In the genomic region with DNA sequence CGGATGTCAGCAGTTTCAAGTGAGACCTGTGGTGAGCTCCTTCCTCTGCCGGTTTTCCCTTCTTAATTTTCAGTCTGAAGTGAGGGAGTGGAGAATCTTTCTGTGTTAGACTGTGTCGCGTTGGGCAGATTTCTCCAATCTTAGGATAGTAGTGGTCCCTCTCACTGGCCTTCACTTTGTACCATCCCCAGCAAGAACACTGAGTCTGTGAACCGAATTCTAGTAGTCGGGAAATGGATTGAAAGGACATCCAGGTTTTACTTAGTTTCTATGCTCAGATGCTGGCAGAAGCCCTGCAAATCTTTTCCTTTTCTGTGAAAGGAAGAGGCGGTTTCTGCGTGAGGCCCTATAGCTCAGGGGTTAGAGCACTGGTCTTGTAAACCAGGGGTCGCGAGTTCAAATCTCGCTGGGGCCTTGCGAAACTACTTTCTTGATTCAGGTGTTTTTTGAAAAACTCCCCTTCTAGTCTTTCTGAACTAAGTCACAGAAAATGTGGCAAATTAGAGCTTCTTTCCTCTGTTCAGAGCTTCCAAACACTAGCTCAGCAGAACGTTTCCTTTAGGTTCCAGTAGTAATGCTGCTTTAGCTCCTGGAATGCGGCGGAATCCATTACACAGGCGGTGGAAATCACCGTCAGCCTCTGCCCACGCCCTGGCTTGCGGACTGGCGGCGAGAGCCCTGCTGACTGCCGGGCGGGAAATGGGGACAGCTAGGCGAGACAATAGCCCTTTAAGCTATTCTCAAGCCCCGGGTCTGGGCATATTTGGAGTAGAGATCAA, we compare ENCODE assay signal across 1 cellular context.
TF ChIP-seq lines count a peak whose summit lies in the region.

No MANE protein-coding gene starts in this region.

TF ChIP-seq in K562, 482 proteins besides CTCF, POLR2A, EP300 and RAD21 (continued from another document and continues in another):
- TF ChIP-seq, protein P1, sequence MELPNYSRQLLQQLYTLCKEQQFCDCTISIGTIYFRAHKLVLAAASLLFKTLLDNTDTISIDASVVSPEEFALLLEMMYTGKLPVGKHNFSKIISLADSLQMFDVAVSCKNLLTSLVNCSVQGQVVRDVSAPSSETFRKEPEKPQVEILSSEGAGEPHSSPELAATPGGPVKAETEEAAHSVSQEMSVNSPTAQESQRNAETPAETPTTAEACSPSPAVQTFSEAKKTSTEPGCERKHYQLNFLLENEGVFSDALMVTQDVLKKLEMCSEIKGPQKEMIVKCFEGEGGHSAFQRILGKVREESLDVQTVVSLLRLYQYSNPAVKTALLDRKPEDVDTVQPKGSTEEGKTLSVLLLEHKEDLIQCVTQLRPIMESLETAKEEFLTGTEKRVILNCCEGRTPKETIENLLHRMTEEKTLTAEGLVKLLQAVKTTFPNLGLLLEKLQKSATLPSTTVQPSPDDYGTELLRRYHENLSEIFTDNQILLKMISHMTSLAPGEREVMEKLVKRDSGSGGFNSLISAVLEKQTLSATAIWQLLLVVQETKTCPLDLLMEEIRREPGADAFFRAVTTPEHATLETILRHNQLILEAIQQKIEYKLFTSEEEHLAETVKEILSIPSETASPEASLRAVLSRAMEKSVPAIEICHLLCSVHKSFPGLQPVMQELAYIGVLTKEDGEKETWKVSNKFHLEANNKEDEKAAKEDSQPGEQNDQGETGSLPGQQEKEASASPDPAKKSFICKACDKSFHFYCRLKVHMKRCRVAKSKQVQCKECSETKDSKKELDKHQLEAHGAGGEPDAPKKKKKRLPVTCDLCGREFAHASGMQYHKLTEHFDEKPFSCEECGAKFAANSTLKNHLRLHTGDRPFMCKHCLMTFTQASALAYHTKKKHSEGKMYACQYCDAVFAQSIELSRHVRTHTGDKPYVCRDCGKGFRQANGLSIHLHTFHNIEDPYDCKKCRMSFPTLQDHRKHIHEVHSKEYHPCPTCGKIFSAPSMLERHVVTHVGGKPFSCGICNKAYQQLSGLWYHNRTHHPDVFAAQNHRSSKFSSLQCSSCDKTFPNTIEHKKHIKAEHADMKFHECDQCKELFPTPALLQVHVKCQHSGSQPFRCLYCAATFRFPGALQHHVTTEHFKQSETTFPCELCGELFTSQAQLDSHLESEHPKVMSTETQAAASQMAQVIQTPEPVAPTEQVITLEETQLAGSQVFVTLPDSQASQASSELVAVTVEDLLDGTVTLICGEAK (IDR thresholded peaks at IDR 0.05): peak; percentile 80
- TF ChIP-seq, protein P1 (CRISPR knock-in tag; IDR thresholded peaks at IDR 0.05): no peak
- TF ChIP-seq SP1 (CRISPR knock-in tag; IDR thresholded peaks at IDR 0.05): no peak
- no peak for TF ChIP-seq ZNF584 (CRISPR knock-in tag; IDR thresholded peaks at IDR 0.05; ENCODE audit: low read depth)
- no peak for TF ChIP-seq ZNF449 (CRISPR knock-in tag; IDR thresholded peaks at IDR 0.05)
- no peak for TF ChIP-seq SIX5 (IDR thresholded peaks at IDR 0.05; ENCODE audit: borderline replicate concordance in 1 of 2, insufficient read depth in 1 of 2, low read depth in 1 of 2, low read length in 2 of 2)
- TF ChIP-seq, protein P2, sequence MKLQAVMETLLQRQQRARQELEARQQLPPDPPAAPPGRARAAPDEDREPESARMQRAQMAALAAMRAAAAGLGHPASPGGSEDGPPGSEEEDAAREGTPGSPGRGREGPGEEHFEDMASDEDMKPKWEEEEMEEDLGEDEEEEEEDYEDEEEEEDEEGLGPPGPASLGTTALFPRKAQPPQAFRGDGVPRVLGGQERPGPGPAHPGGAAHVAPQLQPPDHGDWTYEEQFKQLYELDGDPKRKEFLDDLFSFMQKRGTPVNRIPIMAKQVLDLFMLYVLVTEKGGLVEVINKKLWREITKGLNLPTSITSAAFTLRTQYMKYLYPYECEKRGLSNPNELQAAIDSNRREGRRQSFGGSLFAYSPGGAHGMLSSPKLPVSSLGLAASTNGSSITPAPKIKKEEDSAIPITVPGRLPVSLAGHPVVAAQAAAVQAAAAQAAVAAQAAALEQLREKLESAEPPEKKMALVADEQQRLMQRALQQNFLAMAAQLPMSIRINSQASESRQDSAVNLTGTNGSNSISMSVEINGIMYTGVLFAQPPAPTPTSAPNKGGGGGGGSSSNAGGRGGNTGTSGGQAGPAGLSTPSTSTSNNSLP (IDR thresholded peaks at IDR 0.05; ENCODE audit: borderline replicate concordance, low read depth, low read length): 0 out of 2 replicates have a peak, but pooled peaks have one; percentile 36
- TF ChIP-seq SRSF7 (optimal IDR thresholded peaks at IDR 0.05; ENCODE audit: low read depth, low read length): no peak
- no peak for TF ChIP-seq NFIX (CRISPR knock-in tag; IDR thresholded peaks at IDR 0.05; ENCODE audit: low read depth)
- peak; percentile 84 for TF ChIP-seq CEBPB (tag; IDR thresholded peaks at IDR 0.05)
- TF ChIP-seq SREBF1 (IDR thresholded peaks at IDR 0.05; ENCODE audit: borderline replicate concordance, low read depth, low read length): no peak
- no peak for TF ChIP-seq NEUROD1 (IDR thresholded peaks at IDR 0.05; ENCODE audit: borderline replicate concordance, low read depth, low read length, partially characterized antibody)
- TF ChIP-seq ZNF551 (CRISPR knock-in tag; IDR thresholded peaks at IDR 0.05): no peak
- TF ChIP-seq ZNF12 (CRISPR knock-in tag; IDR thresholded peaks at IDR 0.05): no peak
- peak; percentile 23; the same call in 1 of the 2 replicates for TF ChIP-seq BHLHE40 (IDR thresholded peaks at IDR 0.05; ENCODE audit: low read length)
- TF ChIP-seq NFE2L1 (tag; IDR thresholded peaks at IDR 0.05; ENCODE audit: borderline replicate concordance, low read depth): no peak
- TF ChIP-seq, protein P3, sequence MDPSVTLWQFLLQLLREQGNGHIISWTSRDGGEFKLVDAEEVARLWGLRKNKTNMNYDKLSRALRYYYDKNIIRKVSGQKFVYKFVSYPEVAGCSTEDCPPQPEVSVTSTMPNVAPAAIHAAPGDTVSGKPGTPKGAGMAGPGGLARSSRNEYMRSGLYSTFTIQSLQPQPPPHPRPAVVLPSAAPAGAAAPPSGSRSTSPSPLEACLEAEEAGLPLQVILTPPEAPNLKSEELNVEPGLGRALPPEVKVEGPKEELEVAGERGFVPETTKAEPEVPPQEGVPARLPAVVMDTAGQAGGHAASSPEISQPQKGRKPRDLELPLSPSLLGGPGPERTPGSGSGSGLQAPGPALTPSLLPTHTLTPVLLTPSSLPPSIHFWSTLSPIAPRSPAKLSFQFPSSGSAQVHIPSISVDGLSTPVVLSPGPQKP (CRISPR knock-in tag; IDR thresholded peaks at IDR 0.05): no peak
- TF ChIP-seq CBX2 (IDR thresholded peaks at IDR 0.05; ENCODE audit: insufficient read depth, low read length, poor library complexity, severe bottlenecking): no peak
- TF ChIP-seq PHTF2 (CRISPR knock-in tag; IDR thresholded peaks at IDR 0.05): no peak
- TF ChIP-seq LARP7 (IDR thresholded peaks at IDR 0.05): no peak
- TF ChIP-seq ATF1 (CRISPR knock-in tag; IDR thresholded peaks at IDR 0.05): no peak
- peak; percentile 16; the same call in 1 of the 2 replicates for TF ChIP-seq ATF1 (tag; IDR thresholded peaks at IDR 0.05)
- peak; percentile 69 to 70 for TF ChIP-seq KDM1A (IDR thresholded peaks at IDR 0.05)
- TF ChIP-seq JUN (IDR thresholded peaks at IDR 0.05; ENCODE audit: borderline replicate concordance, low read depth, low read length): no peak
- no peak for TF ChIP-seq JUN (CRISPR knock-in tag; IDR thresholded peaks at IDR 0.05; ENCODE audit: borderline replicate concordance)
- TF ChIP-seq PTTG1 (tag; IDR thresholded peaks at IDR 0.05; ENCODE audit: low read depth): no peak
- TF ChIP-seq ZFP91 (CRISPR knock-in tag; IDR thresholded peaks at IDR 0.05): no peak
- TF ChIP-seq GABPA (tag; conservative IDR thresholded peaks at IDR 0.05; ENCODE audit: low read depth): no peak
- TF ChIP-seq MCM2 (IDR thresholded peaks at IDR 0.05; ENCODE audit: low read depth): no peak
- TF ChIP-seq EZH2 (IDR thresholded peaks at IDR 0.05; ENCODE audit: borderline replicate concordance, low read depth, low read length): no peak
- no peak for TF ChIP-seq CXXC5 (CRISPR knock-in tag; IDR thresholded peaks at IDR 0.05)
- TF ChIP-seq ZKSCAN8 (CRISPR knock-in tag; IDR thresholded peaks at IDR 0.05): no peak
- peak in 1 of 2 experiments; percentile 47; a peak in 1 of 4 replicates for TF ChIP-seq FOXK2 (conservative IDR thresholded peaks at IDR 0.05 in 1 of 2, IDR thresholded peaks at IDR 0.05 in 1 of 2; ENCODE audit: low read depth in 2 of 2)
- TF ChIP-seq ADNP (tag; IDR thresholded peaks at IDR 0.05): peak; percentile 94
- no peak for TF ChIP-seq NR4A1 (CRISPR knock-in tag; IDR thresholded peaks at IDR 0.05)
- TF ChIP-seq NR4A1 (tag; IDR thresholded peaks at IDR 0.05): no peak
- TF ChIP-seq THRAP3 (IDR thresholded peaks at IDR 0.05; ENCODE audit: borderline replicate concordance): no peak
- TF ChIP-seq ZNF589 (CRISPR knock-in tag; IDR thresholded peaks at IDR 0.05; ENCODE audit: low read depth): no peak
- TF ChIP-seq, protein P4, sequence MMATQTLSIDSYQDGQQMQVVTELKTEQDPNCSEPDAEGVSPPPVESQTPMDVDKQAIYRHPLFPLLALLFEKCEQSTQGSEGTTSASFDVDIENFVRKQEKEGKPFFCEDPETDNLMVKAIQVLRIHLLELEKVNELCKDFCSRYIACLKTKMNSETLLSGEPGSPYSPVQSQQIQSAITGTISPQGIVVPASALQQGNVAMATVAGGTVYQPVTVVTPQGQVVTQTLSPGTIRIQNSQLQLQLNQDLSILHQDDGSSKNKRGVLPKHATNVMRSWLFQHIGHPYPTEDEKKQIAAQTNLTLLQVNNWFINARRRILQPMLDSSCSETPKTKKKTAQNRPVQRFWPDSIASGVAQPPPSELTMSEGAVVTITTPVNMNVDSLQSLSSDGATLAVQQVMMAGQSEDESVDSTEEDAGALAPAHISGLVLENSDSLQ (IDR thresholded peaks at IDR 0.05): no peak
- TF ChIP-seq DACH1 (IDR thresholded peaks at IDR 0.05; ENCODE audit: partially characterized antibody): no peak
- no peak for TF ChIP-seq FUS (optimal IDR thresholded peaks at IDR 0.05; ENCODE audit: low read depth, low read length)
- TF ChIP-seq, protein P5, sequence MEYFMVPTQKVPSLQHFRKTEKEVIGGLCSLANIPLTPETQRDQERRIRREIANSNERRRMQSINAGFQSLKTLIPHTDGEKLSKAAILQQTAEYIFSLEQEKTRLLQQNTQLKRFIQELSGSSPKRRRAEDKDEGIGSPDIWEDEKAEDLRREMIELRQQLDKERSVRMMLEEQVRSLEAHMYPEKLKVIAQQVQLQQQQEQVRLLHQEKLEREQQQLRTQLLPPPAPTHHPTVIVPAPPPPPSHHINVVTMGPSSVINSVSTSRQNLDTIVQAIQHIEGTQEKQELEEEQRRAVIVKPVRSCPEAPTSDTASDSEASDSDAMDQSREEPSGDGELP (CRISPR knock-in tag; IDR thresholded peaks at IDR 0.05; ENCODE audit: borderline replicate concordance): no peak
- TF ChIP-seq TSC22D4 (tag; IDR thresholded peaks at IDR 0.05): no peak
- TF ChIP-seq, protein P6, sequence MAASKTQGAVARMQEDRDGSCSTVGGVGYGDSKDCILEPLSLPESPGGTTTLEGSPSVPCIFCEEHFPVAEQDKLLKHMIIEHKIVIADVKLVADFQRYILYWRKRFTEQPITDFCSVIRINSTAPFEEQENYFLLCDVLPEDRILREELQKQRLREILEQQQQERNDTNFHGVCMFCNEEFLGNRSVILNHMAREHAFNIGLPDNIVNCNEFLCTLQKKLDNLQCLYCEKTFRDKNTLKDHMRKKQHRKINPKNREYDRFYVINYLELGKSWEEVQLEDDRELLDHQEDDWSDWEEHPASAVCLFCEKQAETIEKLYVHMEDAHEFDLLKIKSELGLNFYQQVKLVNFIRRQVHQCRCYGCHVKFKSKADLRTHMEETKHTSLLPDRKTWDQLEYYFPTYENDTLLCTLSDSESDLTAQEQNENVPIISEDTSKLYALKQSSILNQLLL (CRISPR knock-in tag; IDR thresholded peaks at IDR 0.05; ENCODE audit: borderline replicate concordance): no peak
- no peak for TF ChIP-seq FOXA3 (CRISPR knock-in tag; conservative IDR thresholded peaks at IDR 0.05 in 1 of 2, IDR thresholded peaks at IDR 0.05 in 1 of 2)
